Comparison of ENCODE assay signal across 10 cellular contexts in genomic region chr2:216792222-216793001, GRCh38.
DNase-seq lines count a peak whose midpoint lies in the region; ATAC-seq and TF ChIP-seq lines count a peak whose summit lies in the region.
"Had no signal": no experiment of that assay in that cellular context is flagged by ENCODE, and none has a peak within 500 bp of the region (broad histone marks: within the 10 kb centered on the region; RNA-seq: fewer than 3 reads in every experiment).

No MANE protein-coding gene starts in this region.

- H3K27ac ChIP-seq in HCT116 (ENCODE audit: low read depth, low read length): no peak overlapping the region
- H3K27ac ChIP-seq in gastrocnemius medialis: peak overlapping the region; percentile 46 to 64 (median 54)

- no peaks in the 10 kb centered on the region for H3K9me3 ChIP-seq in HCT116 (ENCODE audit: control insufficient read depth in 1 of 2, insufficient read depth in 1 of 2, low read depth in 1 of 2, low read length in 2 of 2)
- H3K9me3 ChIP-seq in gastrocnemius medialis: no peaks in the 10 kb centered on the region

- intact Hi-C loops in HCT116 (cut with micrococcal nuclease) (no loop called here), gastrocnemius medialis (cut with DNase I; ENCODE audit: low total_unique reads) (no loop called here)

- H3K4me3 ChIP-seq in HCT116 (replicated peaks in 1 of 2; ENCODE audit: low read depth in 1 of 2, low read length in 2 of 2) (no peak overlapping the region), gastrocnemius medialis (no peak overlapping the region)

- H3K36me3 ChIP-seq in HCT116 (ENCODE audit: control insufficient read depth in 1 of 2, insufficient read depth in 2 of 2, low read length in 2 of 2) (no peaks in the 10 kb centered on the region), gastrocnemius medialis (no peaks in the 10 kb centered on the region)

- in situ Hi-C loops in gastrocnemius medialis (cut with MboI; ENCODE audit: low sequenced_read_pairs in 4 of 4): no loop called here

- H3K9me2 ChIP-seq in HCT116 (ENCODE audit: insufficient read depth): no peaks in the 10 kb centered on the region

- TF ChIP-seq CTCF in HCT116 (IDR thresholded peaks at IDR 0.05 in 2 of 3, conservative IDR thresholded peaks at IDR 0.05 in 1 of 3; ENCODE audit: borderline replicate concordance in 1 of 3, insufficient read depth in 1 of 3, low read depth in 2 of 3, low read length in 2 of 3) (no peak), gastrocnemius medialis (IDR thresholded peaks at IDR 0.05 in 4 of 5, conservative IDR thresholded peaks at IDR 0.05 in 1 of 5) (no peak)

- H3K9ac ChIP-seq in HCT116 (ENCODE audit: low read length): no peak overlapping the region

- RAD21 ChIA-PET in HCT116 (lab: Charles Lee; ENCODE audit: low non-redundant PET in 1 of 2, low total read pairs in 2 of 2, uncharacterized antibody in 2 of 2, unreplicated experiment in 2 of 2): no interaction called here

- CTCF ChIA-PET in HCT116 (lab: Charles Lee): no interaction called here

- H4K20me1 ChIP-seq in HCT116 (ENCODE audit: insufficient read depth): no peaks in the 10 kb centered on the region

- BruUV-seq in HCT116 (replicated peaks; lab: Mats Ljungman, UMichigan): no TSS peak

- H3K27me3 ChIP-seq in HCT116 (ENCODE audit: insufficient read depth, low read length) (peaks cover 9% of the 10 kb centered on the region; the same call in 1 of the 2 replicates), gastrocnemius medialis (no peaks in the 10 kb centered on the region)

- H3K79me2 ChIP-seq in HCT116 (ENCODE audit: insufficient read depth, low read length): no peaks in the 10 kb centered on the region

- no peak for TF ChIP-seq RAD21 in HCT116 (IDR thresholded peaks at IDR 0.05; ENCODE audit: low read depth)

- H3K4me2 ChIP-seq in HCT116 (ENCODE audit: low read length): no peak overlapping the region

- ATAC-seq in HCT116: no peak
- ATAC-seq in gastrocnemius medialis: peak; percentile 46 to 67
- no peak for ATAC-seq in GM19452 (IDR thresholded peaks at IDR 0.05; ENCODE audit: unreplicated experiment)
- no peak for ATAC-seq in GM19455 (IDR thresholded peaks at IDR 0.05; ENCODE audit: unreplicated experiment)
- ATAC-seq: left colon; stimulated activated naive B cell treated with anti-CD40 and anti-IgM and Interleukin-4, amounts not matched to agents 10 μg/mL and 1 μg/mL and 100 μg/mL, for 72 hours had no signal

- H3K4me1 ChIP-seq in HCT116 (ENCODE audit: control insufficient read depth in 1 of 2, insufficient read depth in 2 of 2, low read length in 2 of 2): no peaks in the 10 kb centered on the region
- peaks cover 7 to 15% of the 10 kb centered on the region in 2 donors for H3K4me1 ChIP-seq in gastrocnemius medialis

- POLR2A ChIA-PET in HCT116 (lab: Charles Lee): no interaction called here

- TF ChIP-seq POLR2A in HCT116 (IDR thresholded peaks at IDR 0.05; ENCODE audit: borderline replicate concordance, extremely low read depth, insufficient read depth, insufficient read length) (no peak), gastrocnemius medialis (IDR thresholded peaks at IDR 0.05) (no peak)

- no peak overlapping the region for H2AFZ ChIP-seq in HCT116 (ENCODE audit: low read depth, low read length, poor library complexity, severe bottlenecking)

- DNase-seq in HCT116 (ENCODE audit: low read depth, low spot score) (no peak), SHP77 treated with DMSO at 0.1 percent for 48 hours (lab: John Stamatoyannopoulos, UW) (peak; percentile 58), glomerular visceral epithelial cell (ENCODE audit: extremely low spot score) (peak; percentile 85), gastrocnemius medialis (peak; percentile 24 to 59), cerebellar cortex (ENCODE audit: low spot score) (no peak), NCI-H1694 treated with DMSO at 0.1 percent for 48 hours (lab: John Stamatoyannopoulos, UW) (no peak)
- DNase-seq: stimulated activated naive B cell treated with anti-CD40 and anti-IgM and Interleukin-4, amounts not matched to agents 10 μg/mL and 1 μg/mL and 100 μg/mL, for 72 hours had no signal

TF ChIP-seq in HCT116, 20 proteins besides CTCF, POLR2A, EP300 and RAD21:
- 0 out of 2 replicates have a peak, but pooled peaks have one; percentile 12 for TF ChIP-seq SP1 (IDR thresholded peaks at IDR 0.05; ENCODE audit: low read depth)
- TF ChIP-seq ELF1 (IDR thresholded peaks at IDR 0.05; ENCODE audit: borderline replicate concordance, low read depth): no peak
TF ChIP-seq in HCT116: peak in this region for 1.

Comparison
In these comparisons a context has a peak if more than half of its experiments do, and no peak if none do; other contexts are left out.
1. ATAC-seq: peak in gastrocnemius medialis (2 of 2); none in HCT116 (single experiment), GM19452 (single experiment) and GM19455 (single experiment).
2. DNase-seq: peak in SHP77 treated with DMSO at 0.1 percent for 48 hours (single experiment), glomerular visceral epithelial cell (single experiment) and gastrocnemius medialis (2 of 2); none in HCT116 (single experiment), cerebellar cortex (single experiment) and NCI-H1694 treated with DMSO at 0.1 percent for 48 hours (single experiment).